Comparison of ENCODE assay signal across 23 cellular contexts in the genomic region with DNA sequence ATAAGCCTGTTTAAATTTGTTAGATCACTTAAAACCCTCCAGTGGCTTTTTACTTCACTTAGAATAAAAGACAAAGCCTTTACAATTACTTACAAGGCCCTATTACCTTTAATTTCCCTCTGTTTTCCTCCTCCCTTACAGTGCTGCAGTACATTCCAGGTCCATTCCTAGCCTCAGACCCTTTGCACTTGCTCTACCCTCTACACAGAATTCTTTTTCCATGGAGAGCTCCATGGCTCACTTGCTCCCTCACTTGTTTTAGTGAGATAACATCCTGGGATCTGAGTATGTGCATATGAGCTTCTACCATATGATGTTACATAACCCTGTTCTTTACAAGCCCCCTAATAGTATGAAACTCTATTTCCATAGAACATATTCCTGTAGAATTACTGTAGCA. TPM values are rescaled to one million over a fixed set of nuclear protein-coding genes. Genes with fewer than 3 reads are reported as not detected.
"Had no signal": no experiment of that assay in that cellular context is flagged by ENCODE, and none has a peak within 500 bp of the region (broad histone marks: within the 10 kb centered on the region; RNA-seq: fewer than 3 reads in every experiment).

No MANE protein-coding gene starts in this region.

- H3K36me3 ChIP-seq: cardiac muscle cell had no signal

- H3K4me3 ChIP-seq: cardiac muscle cell had no signal

- ATAC-seq: activated CD8-positive, alpha-beta memory T cell treated with anti-CD3 and anti-CD28 coated beads, Interleukin-2, amount 10 ng/mL, durations not matched to agents 7 days and 5 days; activated T-cell treated with anti-CD3 and anti-CD28 coated beads, Interleukin-2, amount 50 U/mL, for 4 hours; PC-3 had no signal

- H3K36me3 Mint-ChIP-seq: activated CD8-positive, alpha-beta memory T cell treated with anti-CD3 and anti-CD28 coated beads, Interleukin-2, amount 10 ng/mL, durations not matched to agents 7 days and 5 days; activated naive CD8-positive, alpha-beta T cell had no signal

- DNase-seq: activated CD4-positive, alpha-beta T cell treated with anti-CD3 and anti-CD28 coated beads for 48 hours; activated CD4-positive, alpha-beta T cell treated with anti-CD3 and anti-CD28 coated beads, Interleukin-2, amount 50 U/mL, for 4 hours; activated CD4-positive, CD25-positive, alpha-beta regulatory T cell treated with anti-CD3 and anti-CD28 coated beads, Interleukin-2, amount 50 U/mL, for 72 hours; activated CD8-positive, alpha-beta memory T cell treated with anti-CD3 and anti-CD28 coated beads, Interleukin-2, amount 10 ng/mL, durations not matched to agents 7 days and 5 days; activated effector memory CD4-positive, alpha-beta T cell treated with anti-CD3 and anti-CD28 coated beads, Interleukin-2, amount 50 U/mL, for 16 hours; activated naive CD4-positive, alpha-beta T cell treated with Interleukin-2 at 50 U/mL for 16 hours; activated T-cell treated with anti-CD3 and anti-CD28 coated beads, Interleukin-2, amount 50 U/mL, for 4 hours; amygdala; Karpas-422; MM.1S; NCI-H1105; NCI-H1436 treated with DMSO at 0.1 percent for 48 hours; NCI-H187; NCI-H2081; NCI-H510A treated with DMSO at 0.1 percent for 48 hours; NCI-H69; PC-3; SHP77 treated with DMSO at 0.1 percent for 48 hours had no signal

- H3K27me3 ChIP-seq: cardiac muscle cell had no signal

- H3K27ac ChIP-seq: cardiac muscle cell had no signal

- H3K4me1 Mint-ChIP-seq: activated CD8-positive, alpha-beta memory T cell treated with anti-CD3 and anti-CD28 coated beads, Interleukin-2, amount 10 ng/mL, durations not matched to agents 7 days and 5 days had no signal

- H3K27ac Mint-ChIP-seq: activated CD8-positive, alpha-beta memory T cell treated with anti-CD3 and anti-CD28 coated beads, Interleukin-2, amount 10 ng/mL, durations not matched to agents 7 days and 5 days; activated naive CD8-positive, alpha-beta T cell; brain; T-helper 1 cell treated with Interleukin-12 subunit alpha and Interleukin-12 subunit beta and Interleukin-4 antibody, amounts not matched to agents 30 μg/mL and 1 μg/mL, for 36 hours had no signal

- FAIRE-seq: astrocyte had no signal

- H3K4me3 Mint-ChIP-seq: activated CD8-positive, alpha-beta memory T cell treated with anti-CD3 and anti-CD28 coated beads, Interleukin-2, amount 10 ng/mL, durations not matched to agents 7 days and 5 days; activated naive CD8-positive, alpha-beta T cell; activated T-cell treated with anti-CD3 and anti-CD28 coated beads, Interleukin-2, amount 50 U/mL, for 4 hours; brain; T-helper 1 cell treated with Interleukin-12 subunit alpha and Interleukin-12 subunit beta and Interleukin-4 antibody, amounts not matched to agents 30 μg/mL and 1 μg/mL, for 36 hours had no signal

- H3K9me3 Mint-ChIP-seq: activated T-cell treated with anti-CD3 and anti-CD28 coated beads, Interleukin-2, amount 50 U/mL, for 4 hours; brain; T-helper 1 cell treated with Interleukin-12 subunit alpha and Interleukin-12 subunit beta and Interleukin-4 antibody, amounts not matched to agents 30 μg/mL and 1 μg/mL, for 36 hours had no signal

RNA-seq across cellular contexts. Expression of a gene that starts 24.4 kb away (rescaled TPM):
- total RNA-seq: activated CD8-positive, alpha-beta memory T cell treated with anti-CD3 and anti-CD28 coated beads, Interleukin-2, amount 10 ng/mL, durations not matched to agents 7 days and 5 days; activated T-cell treated with anti-CD3 and anti-CD28 coated beads, Interleukin-2, amount 50 U/mL, for 4 hours had no signal

RNA-seq across cellular contexts. Expression of a gene that starts 24.6 kb away (rescaled TPM):
- total RNA-seq: activated T-cell treated with anti-CD3 and anti-CD28 coated beads, Interleukin-2, amount 50 U/mL, for 4 hours; astrocyte had no signal
